In genomic region chr19:1408300-1409203, GRCh38 we compare ENCODE assay signal across 8 cellular contexts. TPM values are rescaled to one million over a fixed set of nuclear protein-coding genes. Genes with fewer than 3 reads are reported as not detected.
DNase-seq lines count a peak whose midpoint lies in the region; ATAC-seq, FAIRE-seq and TF ChIP-seq lines count a peak whose summit lies in the region.

No MANE protein-coding gene starts in this region.

- H3K9me3 ChIP-seq in K562 (replicated peaks; ENCODE audit: control insufficient read depth, insufficient read depth, low read depth, low read length) = no peaks in the 10 kb centered on the region

- peaks cover 35% of the 10 kb centered on the region for H3K4me1 Mint-ChIP-seq in GM23338

- DNase-seq in ACHN (peak; percentile 32), GM23338 (ENCODE audit: low spot score) (peak; percentile 59), T-helper 2 cell (peak; percentile 25 to 79 (median 42)), K562 (ENCODE audit: extremely low read depth in 1 of 4, low spot score in 3 of 4) (peak; percentile 46 to 70 (median 64)), iris pigment epithelial cell (ENCODE audit: low read depth) (peak; percentile 73), superior temporal gyrus (ENCODE audit: extremely low spot score) (no peak), D341Med (ENCODE audit: low spot score) (no peak)
- peak; percentile 47 to 56 for DNase-seq in stimulated activated CD4-positive, alpha-beta T cell treated with anti-CD3 and anti-CD28 coated beads, Interleukin-1b, Interleukin-23, amount 100 ng/mL, for 4 hours (ENCODE audit: low read depth in 2 of 2)

- peaks cover 20% of the 10 kb centered on the region for H3K27me3 Mint-ChIP-seq in GM23338 (ENCODE audit: insufficient read depth, low read depth, poor library complexity)

- H3K9me3 Mint-ChIP-seq in GM23338 = no peaks in the 10 kb centered on the region

- H3K79me2 ChIP-seq in GM23338 (replicated peaks; ENCODE audit: insufficient read depth) (peaks cover 58% of the 10 kb centered on the region), K562 (ENCODE audit: control insufficient read depth, insufficient read depth, low read length) (peaks cover 61% of the 10 kb centered on the region)

- ATAC-seq in GM23338 = peak; percentile 22
- ATAC-seq in K562 = peak; percentile 46

- WGBS in K562 (ENCODE audit: insufficient coverage, low coverage, missing lambda C conversion rate) = 1% methylated on average over 44 of the region's 69 CpGs

- intact Hi-C loops in K562 (cut with micrococcal nuclease) = no loop called here

- CTCF ChIA-PET in K562 (lab: Yijun Ruan, JAX; ENCODE audit: low intra/inter-chr PET ratio) = no interaction called here

- H3K4me2 ChIP-seq in GM23338 (peak overlapping the region; percentile 96), K562 (ENCODE audit: insufficient read depth, low read length) (peak overlapping the region; percentile 84)

- H3K27ac ChIP-seq in GM23338 (ENCODE audit: low read depth) (peak overlapping the region; percentile 59; the same call in 1 of the 2 replicates), K562 (ENCODE audit: extremely low read depth, low read depth, low read length) (peak overlapping the region; percentile 99)

- H3K36me3 ChIP-seq in GM23338 (ENCODE audit: insufficient read depth) (no peaks in the 10 kb centered on the region), K562 (ENCODE audit: control insufficient read depth, insufficient read depth, low read length) (peaks cover 49% of the 10 kb centered on the region; the same call in 2 of the 3 replicates)

- H3K27me3 ChIP-seq in GM23338 (ENCODE audit: insufficient read depth) (no peaks in the 10 kb centered on the region), K562 (ENCODE audit: control insufficient read depth in 2 of 2, insufficient read depth in 2 of 2, low read length in 2 of 2) (no peaks in the 10 kb centered on the region)

- peaks cover 26% of the 10 kb centered on the region for H3K36me3 Mint-ChIP-seq in GM23338 (ENCODE audit: low read depth)

- peaks cover 42% of the 10 kb centered on the region for H4K20me1 ChIP-seq in GM23338 (replicated peaks; ENCODE audit: insufficient read depth)
- H4K20me1 ChIP-seq in K562 (replicated peaks; ENCODE audit: control insufficient read depth, insufficient read depth, low read length) = peaks cover 48% of the 10 kb centered on the region

- no peak for TF ChIP-seq RAD21 in K562 (CRISPR knock-in tag; conservative IDR thresholded peaks at IDR 0.05 in 1 of 2, IDR thresholded peaks at IDR 0.05 in 1 of 2)

- TSS peak; percentile 62 for BruUV-seq in K562 (replicated peaks; lab: Mats Ljungman, UMichigan)

- no peaks in the 10 kb centered on the region for H3K9me2 ChIP-seq in GM23338 (ENCODE audit: insufficient read depth)

- H3F3A ChIP-seq in GM23338 (replicated peaks; ENCODE audit: low read depth) = peaks cover 6% of the 10 kb centered on the region; the same call in 1 of the 2 replicates

- H3K4me3 ChIP-seq in GM23338 (peak overlapping the region; percentile 96), K562 (peak overlapping the region; percentile 99)

- no peak for TF ChIP-seq POLR2A in K562 (conservative IDR thresholded peaks at IDR 0.05)

- TF ChIP-seq CTCF in GM23338 (conservative IDR thresholded peaks at IDR 0.05; ENCODE audit: low read depth in 2 of 2) (no peak), K562 (IDR thresholded peaks at IDR 0.05 in 2 of 3, conservative IDR thresholded peaks at IDR 0.05 in 1 of 3; ENCODE audit: insufficient read depth in 2 of 3, low read depth in 1 of 3, low read length in 3 of 3) (no peak)

- peak; percentile 19 for FAIRE-seq in K562 (lab: Jason Lieb, UNC)

- H3K9me1 ChIP-seq in K562 (ENCODE audit: control insufficient read depth, insufficient read depth, low read length) = peaks cover 17% of the 10 kb centered on the region

- POLR2A ChIA-PET in K562 (lab: Yijun Ruan, JAX) = interaction anchor here (0.6 to 1.4 kb wide), 2 partner anchors 28 to 45 kb away, joined by 4 read pairs; no protein-coding TSS in a partner anchor

- in situ Hi-C loops in ACHN (cut with HindIII; ENCODE audit: low pct_ligation_motif_present, low pct_unique_long_range_greater_than_20kb, low sequenced_read_pairs) (no loop called here), K562 (cut with MboI) (no loop called here)

- peaks cover 10% of the 10 kb centered on the region; the same call in 1 of the 2 replicates for H3K4me1 ChIP-seq in GM23338 (ENCODE audit: insufficient read depth)
- peaks cover 23 to 69% of the 10 kb centered on the region in 2 experiments for H3K4me1 ChIP-seq in K562 (replicated peaks in 1 of 2; ENCODE audit: control insufficient read depth in 2 of 2, insufficient read depth in 2 of 2, low read length in 2 of 2)

- peak overlapping the region; percentile 95 for H3K4me3 Mint-ChIP-seq in GM23338

- peak overlapping the region; percentile 93 to 98 for H3K9ac ChIP-seq in K562 (ENCODE audit: insufficient read depth in 1 of 2, low read depth in 2 of 2, low read length in 2 of 2)

- peak overlapping the region; percentile 93 for H3K27ac Mint-ChIP-seq in GM23338

- TF ChIP-seq EP300 in K562 (IDR thresholded peaks at IDR 0.05; ENCODE audit: low read length) = no peak

- H2AFZ ChIP-seq in GM23338 (no peak overlapping the region), K562 (ENCODE audit: low read depth, low read length) (no peak overlapping the region)

RNA-seq across cellular contexts. Expression of gene DAZAP1, which starts 1.2 kb away (rescaled TPM):
- 180 and 194 TPM in 2 replicates for total RNA-seq in GM23338 (2014; rRNA removed; shearing (Covaris generic))
- 44.1 and 48.1 TPM in 2 replicates for polyA plus RNA-seq in GM23338 (2016; fragmentation: Nextera tagmentation; extraction: Ambion mirVana)
- 223 and 289 TPM in 2 replicates for total RNA-seq in K562 (2011; cell fraction: chromatin; rRNA removed; ENCODE audit: low replicate concordance)
- 105 and 117 TPM in 2 replicates for total RNA-seq in K562 (2011; cell fraction: nucleolus; rRNA removed)
- 149 and 185 TPM in 2 replicates for total RNA-seq in K562 (2011; cell fraction: nucleoplasm; rRNA removed)
- 222 and 244 TPM in 2 replicates for total RNA-seq in K562 (2014; rRNA removed)
- 77.7 and 78.7 TPM in 2 replicates for total RNA-seq in K562 (2014; rRNA removed; fragmentation: Illumina TruSeq; extraction: Trizol)
- total RNA-seq in K562 (2015; rRNA removed; fragmentation: Illumina TruSeq; extraction: Trizol) = 139 and 143 TPM in 2 replicates
- total RNA-seq in K562 (2021) = 287 and 289 TPM in 2 replicates
- polyA plus RNA-seq in K562 (2011; rRNA removed) = 125 and 155 TPM in 2 replicates
- 57.6 and 123 TPM in 2 replicates for polyA plus RNA-seq in K562 (2011; cell fraction: cytosol; rRNA removed)
- 177 and 237 TPM in 2 replicates for polyA plus RNA-seq in K562 (2011; cell fraction: nucleus; rRNA removed)
- 116 and 140 TPM in 2 replicates for polyA plus RNA-seq in K562 (2012)
- 142 and 156 TPM in 2 replicates for polyA plus RNA-seq in K562 (2014; fragmentation: Illumina TruSeq; extraction: Trizol)
- 10 to 100 TPM; 10.8 to 13.3 TPM for polyA plus RNA-seq in K562 (2014; fragmentation: Nextera tagmentation; extraction: Ambion mirVana)
- 250 and 266 TPM in 2 replicates for polyA plus RNA-seq in K562 (2014; rRNA removed)
- polyA minus RNA-seq in K562 (2011; rRNA and poly(A)+ RNA removed) = 29.7 and 47.1 TPM in 2 replicates
- 61.3 and 62.0 TPM in 2 replicates for polyA minus RNA-seq in K562 (2011; cell fraction: cytosol; rRNA and poly(A)+ RNA removed)
- 38.8 and 60.8 TPM in 2 replicates for polyA minus RNA-seq in K562 (2011; cell fraction: nucleus; rRNA and poly(A)+ RNA removed)

RNA-seq across cellular contexts. Expression of gene GAMT, which starts 7.2 kb away (rescaled TPM):
- 21.5 and 27.3 TPM in 2 replicates for total RNA-seq in GM23338 (2014; rRNA removed; shearing (Covaris generic))
- polyA plus RNA-seq in GM23338 (2016; fragmentation: Nextera tagmentation; extraction: Ambion mirVana) (33.6 and 36.9 TPM in 2 replicates), K562 (2011; rRNA removed) (27.2 and 42.1 TPM in 2 replicates), K562 (2014; fragmentation: Illumina TruSeq; extraction: Trizol) (26.2 and 35.1 TPM in 2 replicates), K562 (2014; fragmentation: Nextera tagmentation; extraction: Ambion mirVana) (1 to 10 TPM; 1.3 to 2.1 TPM), K562 (2014; rRNA removed) (33.3 and 37.8 TPM in 2 replicates)
- 8.0 and 26.2 TPM in 2 replicates for total RNA-seq in K562 (2011; cell fraction: chromatin; rRNA removed; ENCODE audit: low replicate concordance)
- 17.6 and 18.7 TPM in 2 replicates for total RNA-seq in K562 (2011; cell fraction: nucleolus; rRNA removed)
- 11.9 and 13.9 TPM in 2 replicates for total RNA-seq in K562 (2011; cell fraction: nucleoplasm; rRNA removed)
- total RNA-seq in K562 (2014; rRNA removed) (35.2 and 47.8 TPM in 2 replicates), K562 (2014; rRNA removed; fragmentation: Illumina TruSeq; extraction: Trizol) (6.1 and 11.1 TPM in 2 replicates), K562 (2015; rRNA removed; fragmentation: Illumina TruSeq; extraction: Trizol) (25.9 and 28.7 TPM in 2 replicates), K562 (2021) (35.3 and 37.5 TPM in 2 replicates)
- 46.5 and 96.1 TPM in 2 replicates for polyA plus RNA-seq in K562 (2011; cell fraction: cytosol; rRNA removed)
- 23.4 and 27.7 TPM in 2 replicates for polyA plus RNA-seq in K562 (2011; cell fraction: nucleus; rRNA removed)
- 44.0 and 47.8 TPM in 2 replicates for polyA plus RNA-seq in K562 (2012)
- 8.4 and 12.9 TPM in 2 replicates for polyA minus RNA-seq in K562 (2011; rRNA and poly(A)+ RNA removed)
- polyA minus RNA-seq in K562 (2011; cell fraction: cytosol; rRNA and poly(A)+ RNA removed) = 22.1 and 26.4 TPM in 2 replicates
- polyA minus RNA-seq in K562 (2011; cell fraction: nucleus; rRNA and poly(A)+ RNA removed) = 6.7 and 7.7 TPM in 2 replicates

RNA-seq across cellular contexts. Expression of gene NDUFS7, which starts 24.8 kb away (rescaled TPM):
- total RNA-seq in GM23338 (2014; rRNA removed; shearing (Covaris generic)) = 128 and 132 TPM in 2 replicates
- polyA plus RNA-seq in GM23338 (2016; fragmentation: Nextera tagmentation; extraction: Ambion mirVana) = 201 and 203 TPM in 2 replicates
- total RNA-seq in K562 (2011; cell fraction: chromatin; rRNA removed; ENCODE audit: low replicate concordance) = 66.7 and 198 TPM in 2 replicates
- total RNA-seq in K562 (2011; cell fraction: nucleolus; rRNA removed) = 157 and 164 TPM in 2 replicates
- 136 and 201 TPM in 2 replicates for total RNA-seq in K562 (2011; cell fraction: nucleoplasm; rRNA removed)
- total RNA-seq in K562 (2014; rRNA removed) = 253 and 295 TPM in 2 replicates
- 4.9 and 6.0 TPM in 2 replicates for total RNA-seq in K562 (2014; rRNA removed; fragmentation: Illumina TruSeq; extraction: Trizol)
- 108 and 142 TPM in 2 replicates for total RNA-seq in K562 (2015; rRNA removed; fragmentation: Illumina TruSeq; extraction: Trizol)
- 266 and 293 TPM in 2 replicates for total RNA-seq in K562 (2021)
- polyA plus RNA-seq in K562 (2011; rRNA removed) = 56.7 and 107 TPM in 2 replicates
- polyA plus RNA-seq in K562 (2011; cell fraction: cytosol; rRNA removed) = 225 and 766 TPM in 2 replicates
- polyA plus RNA-seq in K562 (2011; cell fraction: nucleus; rRNA removed) = 159 and 202 TPM in 2 replicates
- 194 and 288 TPM in 2 replicates for polyA plus RNA-seq in K562 (2012)
- 11.4 and 105 TPM in 2 replicates for polyA plus RNA-seq in K562 (2014; fragmentation: Illumina TruSeq; extraction: Trizol)
- 10 to 100 TPM; 28.2 to 60.6 TPM for polyA plus RNA-seq in K562 (2014; fragmentation: Nextera tagmentation; extraction: Ambion mirVana)
- polyA plus RNA-seq in K562 (2014; rRNA removed) = 271 and 292 TPM in 2 replicates
- polyA minus RNA-seq in K562 (2011; rRNA and poly(A)+ RNA removed) = 32.1 and 38.2 TPM in 2 replicates
- polyA minus RNA-seq in K562 (2011; cell fraction: cytosol; rRNA and poly(A)+ RNA removed) = 125 and 190 TPM in 2 replicates
- polyA minus RNA-seq in K562 (2011; cell fraction: nucleus; rRNA and poly(A)+ RNA removed) = 30.8 and 41.1 TPM in 2 replicates

RNA-seq across cellular contexts. Expression of gene RPS15, which starts 29.6 kb away (rescaled TPM):
- 2,953 and 3,723 TPM in 2 replicates for total RNA-seq in GM23338 (2014; rRNA removed; shearing (Covaris generic))
- polyA plus RNA-seq in GM23338 (2016; fragmentation: Nextera tagmentation; extraction: Ambion mirVana) (3,861 and 4,267 TPM in 2 replicates), K562 (2011; rRNA removed) (957 and 1,566 TPM in 2 replicates), K562 (2014; fragmentation: Illumina TruSeq; extraction: Trizol) (912 and 1,907 TPM in 2 replicates), K562 (2014; fragmentation: Nextera tagmentation; extraction: Ambion mirVana) (100 to 1,000 TPM; 605 to 818 TPM), K562 (2014; rRNA removed) (2,791 and 3,285 TPM in 2 replicates)
- 72.0 and 238 TPM in 2 replicates for total RNA-seq in K562 (2011; cell fraction: chromatin; rRNA removed; ENCODE audit: low replicate concordance)
- 545 and 547 TPM in 2 replicates for total RNA-seq in K562 (2011; cell fraction: nucleolus; rRNA removed)
- 383 and 585 TPM in 2 replicates for total RNA-seq in K562 (2011; cell fraction: nucleoplasm; rRNA removed)
- total RNA-seq in K562 (2014; rRNA removed) (2,649 and 2,867 TPM in 2 replicates), K562 (2014; rRNA removed; fragmentation: Illumina TruSeq; extraction: Trizol) (407 and 630 TPM in 2 replicates), K562 (2015; rRNA removed; fragmentation: Illumina TruSeq; extraction: Trizol) (1,267 and 1,272 TPM in 2 replicates), K562 (2021) (2,126 and 2,254 TPM in 2 replicates)
- polyA plus RNA-seq in K562 (2011; cell fraction: cytosol; rRNA removed) = 3,186 and 4,296 TPM in 2 replicates
- polyA plus RNA-seq in K562 (2011; cell fraction: nucleus; rRNA removed) = 907 and 973 TPM in 2 replicates
- polyA plus RNA-seq in K562 (2012) = 2,701 and 2,899 TPM in 2 replicates
- polyA minus RNA-seq in K562 (2011; rRNA and poly(A)+ RNA removed) = 202 and 239 TPM in 2 replicates
- polyA minus RNA-seq in K562 (2011; cell fraction: cytosol; rRNA and poly(A)+ RNA removed) = 1,242 and 1,610 TPM in 2 replicates
- 152 and 304 TPM in 2 replicates for polyA minus RNA-seq in K562 (2011; cell fraction: nucleus; rRNA and poly(A)+ RNA removed)

RNA-seq across cellular contexts. Expression of gene APC2, which starts 41.4 kb away (rescaled TPM):
- 14.3 and 18.3 TPM in 2 replicates for total RNA-seq in GM23338 (2014; rRNA removed; shearing (Covaris generic))
- polyA plus RNA-seq in GM23338 (2016; fragmentation: Nextera tagmentation; extraction: Ambion mirVana) = 1.4 TPM in 2 replicates
- total RNA-seq in K562 (2011; cell fraction: chromatin; rRNA removed; ENCODE audit: low replicate concordance) = 0.56 and 1.4 TPM in 2 replicates
- 0.66 and 1.3 TPM in 2 replicates for total RNA-seq in K562 (2011; cell fraction: nucleolus; rRNA removed)
- total RNA-seq in K562 (2011; cell fraction: nucleoplasm; rRNA removed) = 0.44 and 0.53 TPM in 2 replicates
- total RNA-seq in K562 (2014; rRNA removed) = 0.05 and 0.08 TPM in 2 replicates
- 0.04 TPM in 1 of 2 replicates, not detected in the other for total RNA-seq in K562 (2014; rRNA removed; fragmentation: Illumina TruSeq; extraction: Trizol)
- total RNA-seq in K562 (2015; rRNA removed; fragmentation: Illumina TruSeq; extraction: Trizol) = 0.04 TPM in 1 of 2 replicates, not detected in the other
- total RNA-seq in K562 (2021) = 0.27 and 0.40 TPM in 2 replicates
- 0.01 and 0.06 TPM in 2 replicates for polyA plus RNA-seq in K562 (2011; rRNA removed)
- 0.03 and 0.04 TPM in 2 replicates for polyA plus RNA-seq in K562 (2011; cell fraction: cytosol; rRNA removed)
- 0.13 and 0.21 TPM in 2 replicates for polyA plus RNA-seq in K562 (2011; cell fraction: nucleus; rRNA removed)
- 0.43 and 0.48 TPM in 2 replicates for polyA plus RNA-seq in K562 (2012)
- 0.01 TPM in 2 replicates for polyA plus RNA-seq in K562 (2014; fragmentation: Illumina TruSeq; extraction: Trizol)
- polyA plus RNA-seq in K562 (2014; fragmentation: Nextera tagmentation; extraction: Ambion mirVana) = not detected
- 0.04 and 0.09 TPM in 2 replicates for polyA plus RNA-seq in K562 (2014; rRNA removed)
- 0.06 and 0.07 TPM in 2 replicates for polyA minus RNA-seq in K562 (2011; rRNA and poly(A)+ RNA removed)
- polyA minus RNA-seq in K562 (2011; cell fraction: cytosol; rRNA and poly(A)+ RNA removed) = not detected in 2 replicates
- polyA minus RNA-seq in K562 (2011; cell fraction: nucleus; rRNA and poly(A)+ RNA removed) = 0.27 and 0.33 TPM in 2 replicates

Comparison
In these comparisons a context has a peak if more than half of its experiments do, and no peak if none do; other contexts are left out.
1. DNase-seq: peak in ACHN (single experiment), GM23338 (single experiment), T-helper 2 cell (5 of 5), K562 (4 of 4), iris pigment epithelial cell (single experiment) and stimulated activated CD4-positive, alpha-beta T cell treated with anti-CD3 and anti-CD28 coated beads, Interleukin-1b, Interleukin-23, amount 100 ng/mL, for 4 hours (2 of 2); none in superior temporal gyrus (single experiment) and D341Med (single experiment).